ENCODE assay signal across 7 cellular contexts in genomic region chr6:14734416-14735340, GRCh38.
A peak's percentile ranks its signal among the peaks of the same experiment; 100 is the strongest.
DNase-seq lines count a peak whose midpoint lies in the region; ATAC-seq, FAIRE-seq and TF ChIP-seq lines count a peak whose summit lies in the region.

No MANE protein-coding gene starts in this region.

- H3K27me3 Mint-ChIP-seq in HFFc6 (ENCODE audit: insufficient read depth), result no peaks in the 10 kb centered on the region

- DNase-seq in HFFc6 (peak; percentile 87), NOMO-1 (lab: John Stamatoyannopoulos, UW; ENCODE audit: unreplicated experiment in 2 of 2) (peak; percentile 36 to 86), GM12878 (ENCODE audit: low read depth, low spot score) (peak; percentile 88), cortex of kidney (lab: John Stamatoyannopoulos, UW) (no peak), NCI-H748 treated with DMSO at 0.1 percent for 48 hours (lab: John Stamatoyannopoulos, UW) (no peak)

- FAIRE-seq in GM12878 (lab: Jason Lieb, UNC), result peak; percentile 75

- no peak overlapping the region for H2AFZ ChIP-seq in GM12878 (ENCODE audit: control insufficient read depth, low read depth, low read length)

- CTCF ChIA-PET in GM12878 (lab: Yijun Ruan, JAX), result interaction anchor here (0.7 to 1.4 kb wide), 2 partner anchors 23 to 506 kb away, joined by 3 to 4 read pairs; no protein-coding TSS in a partner anchor

- TF ChIP-seq CTCF in HFFc6 (IDR thresholded peaks at IDR 0.05) (no peak), GM12878 (IDR thresholded peaks at IDR 0.05 in 2 of 3, conservative IDR thresholded peaks at IDR 0.05 in 1 of 3; ENCODE audit: control insufficient read depth in 2 of 3, extremely low read depth in 1 of 3, insufficient read depth in 1 of 3, low read depth in 3 of 3, low read length in 3 of 3) (no peak)

- H3K4me1 Mint-ChIP-seq in HFFc6 (ENCODE audit: low read depth), result peaks cover 58% of the 10 kb centered on the region

- H3K27ac Mint-ChIP-seq in HFFc6, result peak overlapping the region; percentile 86

- H3K9me3 ChIP-seq in GM12878 (replicated peaks; ENCODE audit: control insufficient read depth, insufficient read depth, low read length) (no peaks in the 10 kb centered on the region; the same call in 2 of the 3 replicates), skeletal muscle tissue (ENCODE audit: control insufficient read depth in 3 of 3, low read length in 3 of 3) (no peaks in the 10 kb centered on the region)

- TF ChIP-seq POLR2A in GM18505 (IDR thresholded peaks at IDR 0.05; ENCODE audit: borderline replicate concordance, extremely low read depth, insufficient read depth, insufficient read length), result no peak
- TF ChIP-seq POLR2A in GM12878 (IDR thresholded peaks at IDR 0.05; ENCODE audit: low read depth, low read length), result no peak

- peak overlapping the region; percentile 68; the same call in 1 of the 2 replicates for H3K4me3 Mint-ChIP-seq in HFFc6

- SMC1A ChIA-PET in GM12878 (lab: Charles Lee; ENCODE audit: uncharacterized antibody, unreplicated experiment), result interaction anchor here (0.9 to 1.7 kb wide), 5 partner anchors 13 to 98 kb away, joined by 3 to 9 read pairs (median 4); no protein-coding TSS in a partner anchor

- in situ Hi-C loops in GM12878 (cut with MboI), result loop anchor here (5.0 kb wide), 1 partner anchor 143 kb away; no protein-coding TSS in a partner anchor

- H3K27ac ChIP-seq in GM12878 (ENCODE audit: control insufficient read depth, insufficient read depth) (peak overlapping the region; percentile 76), skeletal muscle tissue (ENCODE audit: low read depth, low read length) (peak overlapping the region; percentile 29)

- intact Hi-C loops in GM12878 (cut with micrococcal nuclease; ENCODE audit: unreplicated experiment), result loop anchor here (2.0 to 10.0 kb wide), 3 partner anchors 140 to 513 kb away; partner anchors contain the start of gene JARID2

- no peaks in the 10 kb centered on the region for H3K27me3 ChIP-seq in GM12878 (replicated peaks in 1 of 2; ENCODE audit: control insufficient read depth in 2 of 2, insufficient read depth in 2 of 2, low read length in 1 of 2)
- no peaks in the 10 kb centered on the region for H3K27me3 ChIP-seq in skeletal muscle tissue (ENCODE audit: control insufficient read depth in 3 of 3, insufficient read depth in 3 of 3, low read length in 3 of 3)

- TF ChIP-seq RAD21 in GM12878 (IDR thresholded peaks at IDR 0.05; ENCODE audit: insufficient read depth, low read depth, low read length), result peak; percentile 4; the same call in 1 of the 2 replicates

- TF ChIP-seq EP300 in GM12878 (IDR thresholded peaks at IDR 0.05; ENCODE audit: borderline replicate concordance in 1 of 2, control insufficient read depth in 1 of 2, low read depth in 2 of 2, low read length in 2 of 2), result peak; percentile 94

- 51% methylated on average over 5 of the region's 5 CpGs for WGBS in GM12878 (ENCODE audit: insufficient coverage, insufficient replicate concordance, low lambda C conversion rate, missing lambda C conversion rate)

- ATAC-seq in GM18505 (IDR thresholded peaks at IDR 0.05; ENCODE audit: unreplicated experiment) (peak; percentile 78), GM12878 (peak; percentile 92)

- no peaks in the 10 kb centered on the region for H4K20me1 ChIP-seq in GM12878 (ENCODE audit: control insufficient read depth, insufficient read depth)

- 0 out of 2 replicates have a peak overlapping the region, but pooled peaks have one; percentile 42 for H3K9ac ChIP-seq in GM12878 (ENCODE audit: control insufficient read depth, insufficient read depth, low read length)
- H3K9ac ChIP-seq in skeletal muscle tissue (ENCODE audit: low read depth in 1 of 3, low read length in 3 of 3), result no peak overlapping the region

- H3K36me3 ChIP-seq in GM12878 (ENCODE audit: control insufficient read depth in 2 of 2, insufficient read depth in 2 of 2, low read length in 1 of 2), result no peaks in the 10 kb centered on the region
- no peaks in the 10 kb centered on the region for H3K36me3 ChIP-seq in skeletal muscle tissue (ENCODE audit: control insufficient read depth in 3 of 3, insufficient read depth in 3 of 3, low read length in 3 of 3)

- RAD21 ChIA-PET in GM12878 (lab: Charles Lee; ENCODE audit: unreplicated experiment), result interaction anchor here (0.9 to 1.0 kb wide), 2 partner anchors 26 to 96 kb away, joined by 3 to 5 read pairs; no protein-coding TSS in a partner anchor

- TSS peak; percentile 96 for BruUV-seq in GM12878 (replicated peaks; lab: Mats Ljungman, UMichigan)

- no peaks in the 10 kb centered on the region for H3K79me2 ChIP-seq in GM12878 (ENCODE audit: control insufficient read depth, insufficient read depth, low read length)

- H3K4me3 ChIP-seq in GM12878 (no peak overlapping the region), skeletal muscle tissue (ENCODE audit: low read length in 3 of 3) (no peak overlapping the region)

- peak overlapping the region; percentile 64 for H3K4me2 ChIP-seq in GM12878 (ENCODE audit: control insufficient read depth, insufficient read depth)

- H3K4me1 ChIP-seq in GM12878 (ENCODE audit: control insufficient read depth, insufficient read depth, low read length), result peaks cover 41% of the 10 kb centered on the region
- peaks cover 0 to 4% (median 0%) of the 10 kb centered on the region in 3 donors for H3K4me1 ChIP-seq in skeletal muscle tissue (ENCODE audit: control insufficient read depth in 3 of 3, insufficient read depth in 3 of 3, low read length in 3 of 3)

- H3K36me3 Mint-ChIP-seq in HFFc6 (ENCODE audit: low read depth), result peaks cover 15% of the 10 kb centered on the region

- POLR2A ChIA-PET in GM12878 (lab: Charles Lee), result interaction anchor here (0.6 to 0.7 kb wide), 2 partner anchors 503 to 569 kb away, joined by 3 to 5 read pairs; no protein-coding TSS in a partner anchor

- peaks cover 4% of the 10 kb centered on the region; the same call in 1 of the 2 replicates for H3K9me3 Mint-ChIP-seq in HFFc6

TF ChIP-seq in GM12878, 131 proteins besides CTCF, POLR2A, EP300 and RAD21 (continues in another document):
- peak; percentile 64 for TF ChIP-seq SP1 (IDR thresholded peaks at IDR 0.05; ENCODE audit: low read depth, low read length)
- no peak for TF ChIP-seq KDM1A (IDR thresholded peaks at IDR 0.05; ENCODE audit: borderline replicate concordance)
- TF ChIP-seq CEBPZ (IDR thresholded peaks at IDR 0.05; ENCODE audit: low read depth, low read length), result no peak
- TF ChIP-seq SMC3 (IDR thresholded peaks at IDR 0.05; ENCODE audit: borderline replicate concordance, low read length), result no peak; the same call in 1 of the 2 replicates
- TF ChIP-seq KAT2A (conservative IDR thresholded peaks at IDR 0.05; ENCODE audit: control insufficient read depth, low read depth, low read length), result no peak
- no peak for TF ChIP-seq TCF12 (IDR thresholded peaks at IDR 0.05; ENCODE audit: low read depth, low read length)
- TF ChIP-seq NRF1 (conservative IDR thresholded peaks at IDR 0.05; ENCODE audit: low read depth, low read length), result no peak
- TF ChIP-seq ATF7 (IDR thresholded peaks at IDR 0.05; ENCODE audit: low read depth), result peak; percentile 82
- peak; percentile 84; the same call in 1 of the 2 replicates for TF ChIP-seq PAX5 (IDR thresholded peaks at IDR 0.05; ENCODE audit: borderline replicate concordance, low read depth, low read length)
- no peak for TF ChIP-seq NR2C1 (IDR thresholded peaks at IDR 0.05)
- TF ChIP-seq BMI1 (IDR thresholded peaks at IDR 0.05; ENCODE audit: borderline replicate concordance), result no peak
- TF ChIP-seq NR2F1 (conservative IDR thresholded peaks at IDR 0.05), result peak; percentile 72; the same call in 1 of the 2 replicates
- TF ChIP-seq PBX3 (IDR thresholded peaks at IDR 0.05; ENCODE audit: insufficient replicate concordance, low read depth, low read length), result peak; percentile 57
- TF ChIP-seq ZNF207 (IDR thresholded peaks at IDR 0.05; ENCODE audit: borderline replicate concordance), result no peak

Comparison
In these comparisons a context has a peak if more than half of its experiments do, and no peak if none do; other contexts are left out.
1. DNase-seq: peak in HFFc6 (single experiment), NOMO-1 (2 of 2) and GM12878 (single experiment); none in cortex of kidney (single experiment) and NCI-H748 treated with DMSO at 0.1 percent for 48 hours (single experiment).